Comparison of ENCODE assay signal across 1 cellular context in genomic region chr4:151689211-151689991, GRCh38.
TF ChIP-seq lines count a peak whose summit lies in the region.

No MANE protein-coding gene starts in this region.

TF ChIP-seq in WTC11, 78 proteins besides CTCF, POLR2A, EP300 and RAD21:
- TF ChIP-seq AFF4 (CRISPR knock-in tag; IDR thresholded peaks at IDR 0.05; ENCODE audit: borderline replicate concordance) (no peak), ZNF425 (CRISPR knock-in tag; conservative IDR thresholded peaks at IDR 0.05) (no peak), ZNF219 (CRISPR knock-in tag; IDR thresholded peaks at IDR 0.05; ENCODE audit: borderline replicate concordance) (no peak), CREM (CRISPR knock-in tag; IDR thresholded peaks at IDR 0.05) (no peak), KAT7 (CRISPR knock-in tag; IDR thresholded peaks at IDR 0.05; ENCODE audit: borderline replicate concordance) (no peak), AR (CRISPR knock-in tag; IDR thresholded peaks at IDR 0.05) (no peak), NFATC4 (CRISPR knock-in tag; IDR thresholded peaks at IDR 0.05) (no peak), MXD4 (CRISPR knock-in tag; IDR thresholded peaks at IDR 0.05; ENCODE audit: borderline replicate concordance) (no peak), NFE2L1 (CRISPR knock-in tag; IDR thresholded peaks at IDR 0.05) (no peak), CREB1 (CRISPR knock-in tag; IDR thresholded peaks at IDR 0.05) (no peak), SMAD4 (CRISPR knock-in tag; IDR thresholded peaks at IDR 0.05) (no peak), ZNF138 (CRISPR knock-in tag; conservative IDR thresholded peaks at IDR 0.05) (no peak), EMX1 (CRISPR knock-in tag; IDR thresholded peaks at IDR 0.05) (no peak), STAT6 (CRISPR knock-in tag; conservative IDR thresholded peaks at IDR 0.05; ENCODE audit: low read depth) (no peak), GRHL2 (CRISPR knock-in tag; IDR thresholded peaks at IDR 0.05; ENCODE audit: insufficient replicate concordance, severe bottlenecking) (no peak), ZNF281 (CRISPR knock-in tag; IDR thresholded peaks at IDR 0.05) (no peak), ZNF512 (CRISPR knock-in tag; IDR thresholded peaks at IDR 0.05; ENCODE audit: borderline replicate concordance) (no peak), ATF6 (CRISPR knock-in tag; IDR thresholded peaks at IDR 0.05) (no peak), CDX4 (CRISPR knock-in tag; IDR thresholded peaks at IDR 0.05; ENCODE audit: borderline replicate concordance) (no peak), PRDM15 (CRISPR knock-in tag; IDR thresholded peaks at IDR 0.05) (no peak)
